In genomic region chr10:20855398-20856038, GRCh38 we compare ENCODE assay signal across 9 cellular contexts. TPM values are rescaled to one million over a fixed set of nuclear protein-coding genes. Genes with fewer than 3 reads are reported as not detected.
DNase-seq lines count a peak whose midpoint lies in the region; ATAC-seq and TF ChIP-seq lines count a peak whose summit lies in the region.
"Had no signal": no experiment of that assay in that cellular context is flagged by ENCODE, and none has a peak within 500 bp of the region (broad histone marks: within the 10 kb centered on the region; RNA-seq: fewer than 3 reads in every experiment).

No MANE protein-coding gene starts in this region.

- no peaks in the 10 kb centered on the region for H3K4me1 Mint-ChIP-seq in nephron

- ATAC-seq in GM18517 (IDR thresholded peaks at IDR 0.05; ENCODE audit: unreplicated experiment) (no peak), GM19023 (IDR thresholded peaks at IDR 0.05; ENCODE audit: unreplicated experiment) (no peak)

- H3K9me3 Mint-ChIP-seq in nephron: peaks cover 3% of the 10 kb centered on the region

- peaks cover 13% of the 10 kb centered on the region for H3K36me3 Mint-ChIP-seq in nephron (ENCODE audit: low read depth)

- H3K4me3 ChIP-seq in astrocyte of the spinal cord (ENCODE audit: low read depth, low read length) (no peak overlapping the region), MG63 (no peak overlapping the region)

- no peaks in the 10 kb centered on the region for H3K27me3 ChIP-seq in MG63

- in situ Hi-C loops in astrocyte of the spinal cord (cut with HindIII; ENCODE audit: low sequenced_read_pairs): no loop called here

- H3K4me3 Mint-ChIP-seq in nephron: no peak overlapping the region

- H3K9me3 ChIP-seq in MG63: no peaks in the 10 kb centered on the region

- H3K27me3 Mint-ChIP-seq in nephron (ENCODE audit: low read depth): peaks cover 3% of the 10 kb centered on the region

- H3K36me3 ChIP-seq in MG63: no peaks in the 10 kb centered on the region

- TF ChIP-seq CTCF in astrocyte of the spinal cord (IDR thresholded peaks at IDR 0.05; ENCODE audit: low read depth, low read length): peak; percentile 43
- TF ChIP-seq CTCF in nephron (IDR thresholded peaks at IDR 0.05; ENCODE audit: unreplicated experiment in 3 of 3): peak in 2 of 3 experiments; percentile 51 to 73

- H3K27ac Mint-ChIP-seq in nephron: no peak overlapping the region

- DNase-seq in ELR (ENCODE audit: low read depth) (peak; percentile 33), LHCN-M2 (ENCODE audit: low read depth) (peak; percentile 29), astrocyte of the spinal cord (ENCODE audit: low read depth, low spot score) (peak; percentile 50), MG63 (no peak), NCI-H187 (lab: John Stamatoyannopoulos, UW) (no peak)
- DNase-seq: activated gamma-delta T cell had no signal

RNA-seq across cellular contexts. Expression of gene NEBL, which starts 41.6 kb away (rescaled TPM):
- 0.11 and 0.13 TPM in 2 replicates for total RNA-seq in LHCN-M2 (2014; rRNA removed)
- polyA plus RNA-seq in LHCN-M2 (2012): 0.05 TPM
- total RNA-seq in MG63 (2014; rRNA removed; shearing (Covaris generic); ENCODE audit: low replicate concordance): 0.03 and 0.07 TPM in 2 replicates

Comparison
In these comparisons a context has a peak if more than half of its experiments do, and no peak if none do; other contexts are left out.
1. DNase-seq: peak in ELR (single experiment), LHCN-M2 (single experiment) and astrocyte of the spinal cord (single experiment); none in MG63 (single experiment) and NCI-H187 (0 of 2).